In genomic region chr1:113858418-113858817, GRCh38 we compare ENCODE assay signal across 1 cellular context.
TF ChIP-seq lines count a peak whose summit lies in the region.

No MANE protein-coding gene starts in this region.

TF ChIP-seq in K562, 482 proteins besides CTCF, POLR2A, EP300 and RAD21:
- TF ChIP-seq MCM5 (IDR thresholded peaks at IDR 0.05; ENCODE audit: low read depth): no peak
- TF ChIP-seq TEAD1 (CRISPR knock-in tag; IDR thresholded peaks at IDR 0.05): no peak
- no peak for TF ChIP-seq YBX1 (IDR thresholded peaks at IDR 0.05)
- no peak for TF ChIP-seq BRD4 (IDR thresholded peaks at IDR 0.05)
- no peak for TF ChIP-seq HMGXB4 (CRISPR knock-in tag; IDR thresholded peaks at IDR 0.05)
- no peak for TF ChIP-seq ERF (CRISPR knock-in tag; IDR thresholded peaks at IDR 0.05)
- TF ChIP-seq EZH2 (IDR thresholded peaks at IDR 0.05; ENCODE audit: borderline replicate concordance, low read depth, low read length): no peak
- TF ChIP-seq TCF7 (IDR thresholded peaks at IDR 0.05; ENCODE audit: borderline replicate concordance): no peak
- no peak for TF ChIP-seq SP2 (IDR thresholded peaks at IDR 0.05; ENCODE audit: extremely low read depth, low read depth, low read length, poor library complexity, severe bottlenecking)
- no peak for TF ChIP-seq ARHGAP35 (IDR thresholded peaks at IDR 0.05; ENCODE audit: partially characterized antibody)
- TF ChIP-seq SRSF7 (optimal IDR thresholded peaks at IDR 0.05; ENCODE audit: low read depth, low read length): no peak
- TF ChIP-seq POLR3G (IDR thresholded peaks at IDR 0.05; ENCODE audit: extremely low read depth, insufficient read length, insufficient replicate concordance): no peak
- no peak for TF ChIP-seq SIN3A (IDR thresholded peaks at IDR 0.05; ENCODE audit: borderline replicate concordance in 2 of 2, control insufficient read depth in 1 of 2, low read depth in 2 of 2, low read length in 2 of 2)
- TF ChIP-seq ARID3A (IDR thresholded peaks at IDR 0.05; ENCODE audit: borderline replicate concordance, low read depth, low read length): no peak
- no peak for TF ChIP-seq PHB (CRISPR knock-in tag; IDR thresholded peaks at IDR 0.05)
- TF ChIP-seq TFE3 (CRISPR knock-in tag; IDR thresholded peaks at IDR 0.05): no peak
- no peak for TF ChIP-seq ZBTB43 (CRISPR knock-in tag; IDR thresholded peaks at IDR 0.05)
- no peak for TF ChIP-seq CAMTA2 (CRISPR knock-in tag; conservative IDR thresholded peaks at IDR 0.05)
- no peak for TF ChIP-seq ZFPM2 (CRISPR knock-in tag; IDR thresholded peaks at IDR 0.05)
